ENCODE assay signal across 1 cellular context in the genomic region with DNA sequence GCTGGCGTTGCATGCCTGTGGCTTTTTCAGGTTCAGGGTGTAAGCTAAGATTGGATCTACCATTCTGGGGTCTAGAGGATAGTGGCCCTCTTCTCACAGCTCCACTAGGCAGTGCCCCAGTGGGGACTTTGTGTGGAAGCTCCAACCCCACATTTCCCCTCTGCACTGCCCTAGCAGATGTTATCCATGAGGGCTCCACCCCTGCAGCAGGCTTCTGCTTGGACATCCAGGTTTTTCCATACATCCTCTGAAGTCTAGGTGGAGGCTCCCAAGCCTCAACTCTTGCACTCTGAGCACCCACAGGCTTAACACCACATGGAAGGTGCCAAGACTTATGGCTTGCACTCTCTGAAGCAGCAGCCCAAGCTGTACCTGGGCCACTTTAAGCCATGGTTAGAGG.
TF ChIP-seq lines count a peak whose summit lies in the region.

No MANE protein-coding gene starts in this region.

TF ChIP-seq in K562, 482 proteins besides CTCF, POLR2A, EP300 and RAD21 (continued from another document):
- TF ChIP-seq, protein P1, sequence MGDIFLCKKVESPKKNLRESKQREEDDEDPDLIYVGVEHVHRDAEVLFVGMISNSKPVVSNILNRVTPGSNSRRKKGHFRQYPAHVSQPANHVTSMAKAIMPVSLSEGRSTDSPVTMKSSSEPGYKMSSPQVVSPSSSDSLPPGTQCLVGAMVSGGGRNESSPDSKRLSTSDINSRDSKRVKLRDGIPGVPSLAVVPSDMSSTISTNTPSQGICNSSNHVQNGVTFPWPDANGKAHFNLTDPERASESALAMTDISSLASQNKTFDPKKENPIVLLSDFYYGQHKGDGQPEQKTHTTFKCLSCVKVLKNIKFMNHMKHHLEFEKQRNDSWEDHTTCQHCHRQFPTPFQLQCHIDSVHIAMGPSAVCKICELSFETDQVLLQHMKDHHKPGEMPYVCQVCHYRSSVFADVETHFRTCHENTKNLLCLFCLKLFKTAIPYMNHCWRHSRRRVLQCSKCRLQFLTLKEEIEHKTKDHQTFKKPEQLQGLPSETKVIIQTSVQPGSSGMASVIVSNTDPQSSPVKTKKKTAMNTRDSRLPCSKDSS (IDR thresholded peaks at IDR 0.05; ENCODE audit: low read depth, partially characterized antibody), result peak; percentile 28
- TF ChIP-seq SAFB2 (IDR thresholded peaks at IDR 0.05; ENCODE audit: borderline replicate concordance, low read depth, low read length, severe bottlenecking), result no peak
